In genomic region chr12:116319851-116320621, GRCh38 we compare ENCODE assay signal across 8 cellular contexts. TPM values are rescaled to one million over a fixed set of nuclear protein-coding genes. Genes with fewer than 3 reads are reported as not detected.
DNase-seq lines count a peak whose midpoint lies in the region; ATAC-seq, FAIRE-seq and TF ChIP-seq lines count a peak whose summit lies in the region.

No MANE protein-coding gene starts in this region.

- H3K4me1 Mint-ChIP-seq in activated T-helper 2 cell treated with anti-CD3 and anti-CD28 coated beads, Interferon-gamma antibody, Interleukin-2, Interleukin-4, amounts not matched to agents 10 μg/mL and 5 μg/mL and 100 μg/mL, durations not matched to agents 14 hours and 24 hours and 36 hours (ENCODE audit: low read depth), result peaks cover 46% of the 10 kb centered on the region

- no peaks in the 10 kb centered on the region for H4K20me1 ChIP-seq in HepG2 (ENCODE audit: insufficient read depth, low read length)

- H3K27me3 Mint-ChIP-seq in activated T-helper 2 cell treated with anti-CD3 and anti-CD28 coated beads, Interferon-gamma antibody, Interleukin-2, Interleukin-4, amounts not matched to agents 10 μg/mL and 5 μg/mL and 100 μg/mL, durations not matched to agents 14 hours and 24 hours and 36 hours (ENCODE audit: low read depth), result peaks cover 1% of the 10 kb centered on the region

- H3K27ac ChIP-seq in liver (ENCODE audit: low read depth in 1 of 2, low read length in 2 of 2) (peak overlapping the region; percentile 1 to 72), HepG2 (ENCODE audit: extremely low read length, insufficient read depth, low read length) (no peak overlapping the region), right atrium auricular region (peak overlapping the region; percentile 72 to 79)

- intact Hi-C loops in HepG2 (cut with micrococcal nuclease; ENCODE audit: unreplicated experiment), result no loop called here
- intact Hi-C loops in activated T-helper 2 cell treated with anti-CD3 and anti-CD28 coated beads, Interferon-gamma antibody, Interleukin-2, Interleukin-4, amounts not matched to agents 10 μg/mL and 5 μg/mL and 100 μg/mL, durations not matched to agents 14 hours and 24 hours and 36 hours (cut with micrococcal nuclease), result loop anchor here (5.0 kb wide), 1 partner anchor 37 kb away; no protein-coding TSS in a partner anchor

- peak overlapping the region; percentile 37 for H3K4me3 Mint-ChIP-seq in activated T-helper 2 cell treated with anti-CD3 and anti-CD28 coated beads, Interferon-gamma antibody, Interleukin-2, Interleukin-4, amounts not matched to agents 10 μg/mL and 5 μg/mL and 100 μg/mL, durations not matched to agents 14 hours and 24 hours and 36 hours (ENCODE audit: low read depth)

- H3K4me1 ChIP-seq in liver (ENCODE audit: control insufficient read depth in 4 of 4, insufficient read depth in 4 of 4, low read length in 3 of 4) (peaks cover 0 to 3% (median 0%) of the 10 kb centered on the region in 4 donors), HepG2 (ENCODE audit: insufficient read depth, low read length) (0 out of 2 replicates have a peak, but pooled peaks cover 5% of the 10 kb centered on the region), right atrium auricular region (peaks cover 0 to 32% of the 10 kb centered on the region in 2 donors)

- TF ChIP-seq RAD21 in liver (IDR thresholded peaks at IDR 0.05) (peak in 1 of 2 donors; percentile 12), HepG2 (CRISPR knock-in tag; IDR thresholded peaks at IDR 0.05) (no peak)

- TF ChIP-seq POLR2A in HepG2 (IDR thresholded peaks at IDR 0.05; ENCODE audit: insufficient read depth in 1 of 2, low read depth in 2 of 2, low read length in 2 of 2), result no peak

- in situ Hi-C loops in HepG2 (cut with HindIII; ENCODE audit: extremely low pct_ligation_motif_present, low pct_unique_long_range_greater_than_20kb), result no loop called here

- H3K4me2 ChIP-seq in HepG2 (ENCODE audit: low read depth, low read length), result no peak overlapping the region

- no peak for FAIRE-seq in HepG2 (lab: Jason Lieb, UNC)

- no peak overlapping the region for H3K9ac ChIP-seq in liver (ENCODE audit: low read depth in 1 of 2, low read length in 2 of 2)
- H3K9ac ChIP-seq in HepG2 (ENCODE audit: insufficient read depth, low read depth, low read length), result no peak overlapping the region

- TF ChIP-seq EP300 in HepG2 (IDR thresholded peaks at IDR 0.05; ENCODE audit: low read depth in 2 of 2, low read length in 2 of 2) (no peak), HepG2 (CRISPR knock-in tag; IDR thresholded peaks at IDR 0.05; ENCODE audit: borderline replicate concordance) (no peak)

- H3K36me3 Mint-ChIP-seq in activated T-helper 2 cell treated with anti-CD3 and anti-CD28 coated beads, Interferon-gamma antibody, Interleukin-2, Interleukin-4, amounts not matched to agents 10 μg/mL and 5 μg/mL and 100 μg/mL, durations not matched to agents 14 hours and 24 hours and 36 hours (ENCODE audit: low read depth), result no peaks in the 10 kb centered on the region

- H3K27me3 ChIP-seq in liver (ENCODE audit: control insufficient read depth in 4 of 4, insufficient read depth in 4 of 4, low read length in 3 of 4), result no peaks in the 10 kb centered on the region
- no peaks in the 10 kb centered on the region; a peak in 1 of 5 replicates for H3K27me3 ChIP-seq in HepG2 (ENCODE audit: control insufficient read depth in 1 of 2, insufficient read depth in 2 of 2, low read length in 2 of 2)
- no peaks in the 10 kb centered on the region for H3K27me3 ChIP-seq in right atrium auricular region

- H3K27ac Mint-ChIP-seq in activated T-helper 2 cell treated with anti-CD3 and anti-CD28 coated beads, Interferon-gamma antibody, Interleukin-2, Interleukin-4, amounts not matched to agents 10 μg/mL and 5 μg/mL and 100 μg/mL, durations not matched to agents 14 hours and 24 hours and 36 hours, result peak overlapping the region; percentile 84

- no peaks in the 10 kb centered on the region for H3K9me3 ChIP-seq in liver (ENCODE audit: control insufficient read depth in 4 of 4, low read length in 3 of 4)
- no peaks in the 10 kb centered on the region for H3K9me3 ChIP-seq in HepG2 (ENCODE audit: low read length)
- no peaks in the 10 kb centered on the region for H3K9me3 ChIP-seq in right atrium auricular region

- CTCF ChIA-PET in HepG2 (lab: Yijun Ruan, JAX; ENCODE audit: low intra/inter-chr PET ratio, low total read pairs), result no interaction called here

- 65% methylated on average over 16 of the region's 16 CpGs for WGBS in liver
- WGBS in HepG2 (ENCODE audit: low lambda C conversion rate), result 46% methylated on average over 16 of the region's 16 CpGs

- H3K36me3 ChIP-seq in liver (ENCODE audit: control insufficient read depth in 4 of 4, insufficient read depth in 3 of 4, low read depth in 1 of 4, low read length in 3 of 4), result no peaks in the 10 kb centered on the region
- no peaks in the 10 kb centered on the region for H3K36me3 ChIP-seq in HepG2 (replicated peaks in 1 of 2; ENCODE audit: control insufficient read depth in 1 of 2, insufficient read depth in 2 of 2, low read length in 2 of 2)
- H3K36me3 ChIP-seq in right atrium auricular region, result no peaks in the 10 kb centered on the region

- ATAC-seq in HepG2, result no peak

- H3K4me3 ChIP-seq in liver (ENCODE audit: low read depth in 1 of 3, low read length in 3 of 3) (no peak overlapping the region), HepG2 (replicated peaks in 1 of 3; ENCODE audit: insufficient read depth in 1 of 3, low read depth in 2 of 3, low read length in 3 of 3) (no peak overlapping the region), right atrium auricular region (peak overlapping the region in 1 of 2 donors; percentile 0)

- POLR2A ChIA-PET in HepG2 (lab: Yijun Ruan, JAX), result no interaction called here

- TF ChIP-seq CTCF in liver (IDR thresholded peaks at IDR 0.05; ENCODE audit: low read depth, low read length, missing input control), result no peak
- no peak for TF ChIP-seq CTCF in HepG2 (CRISPR knock-in tag; IDR thresholded peaks at IDR 0.05)
- no peak for TF ChIP-seq CTCF in right atrium auricular region (IDR thresholded peaks at IDR 0.05)

- H3K9me3 Mint-ChIP-seq in activated T-helper 2 cell treated with anti-CD3 and anti-CD28 coated beads, Interferon-gamma antibody, Interleukin-2, Interleukin-4, amounts not matched to agents 10 μg/mL and 5 μg/mL and 100 μg/mL, durations not matched to agents 14 hours and 24 hours and 36 hours, result no peaks in the 10 kb centered on the region

- no TSS peak for BruUV-seq in HepG2 (replicated peaks; lab: Mats Ljungman, UMichigan)

- no peak for DNase-seq in HepG2 (ENCODE audit: low spot score)
- DNase-seq in activated T-helper 2 cell treated with anti-CD3 and anti-CD28 coated beads, Interferon-gamma antibody, Interleukin-2, Interleukin-4, amounts not matched to agents 10 μg/mL and 5 μg/mL and 100 μg/mL, durations not matched to agents 14 hours and 24 hours and 36 hours (ENCODE audit: low spot score), result peak; percentile 13
- DNase-seq in right atrium auricular region (ENCODE audit: low spot score), result peak; percentile 81
- DNase-seq in stimulated activated CD8-positive, alpha-beta memory T cell treated with anti-CD3 and anti-CD28 coated beads, Interleukin-15, amount 100 ng/mL, for 48 hours (ENCODE audit: low read depth in 2 of 2), result peak; percentile 19 to 32
- no peak for DNase-seq in NCI-H345 treated with DMSO at 0.1 percent for 48 hours (lab: John Stamatoyannopoulos, UW; ENCODE audit: unreplicated experiment)
- DNase-seq in NCI-H748 treated with DMSO at 0.1 percent for 48 hours (lab: John Stamatoyannopoulos, UW), result no peak
- no peak for DNase-seq in NCI-H1436 treated with DMSO at 0.1 percent for 48 hours (lab: John Stamatoyannopoulos, UW)

- H2AFZ ChIP-seq in HepG2 (ENCODE audit: low read length), result no peak overlapping the region

- H3K79me2 ChIP-seq in HepG2 (ENCODE audit: insufficient read depth, low read length), result no peaks in the 10 kb centered on the region

TF ChIP-seq in liver, 16 proteins besides CTCF, POLR2A, EP300 and RAD21 (continues in another document):
- no peak for TF ChIP-seq RXRA (IDR thresholded peaks at IDR 0.05)

TF ChIP-seq in HepG2, 621 proteins besides CTCF, POLR2A, EP300 and RAD21 (continues in another document):
- no peak for TF ChIP-seq ZNF331 (CRISPR knock-in tag; IDR thresholded peaks at IDR 0.05)

RNA-seq across cellular contexts. Expression of gene MED13L, which starts 42.5 kb away (rescaled TPM):
- 10 to 100 TPM; 62.2 to 94.0 TPM for total RNA-seq in liver
- 10 to 100 TPM in 1 of 2 donors, 1 to 10 TPM in 1; 7.9 to 13.3 TPM for polyA plus RNA-seq in liver
- total RNA-seq in HepG2 (2016; rRNA removed; fragmentation: Illumina TruSeq; extraction: Trizol), result 32.9 and 38.9 TPM in 2 replicates
- 82.6 and 84.3 TPM in 2 replicates for total RNA-seq in HepG2 (2016; cell fraction: cytosol; rRNA removed; fragmentation: Illumina TruSeq; extraction: Trizol; ENCODE audit: low read depth)
- 30.1 and 34.1 TPM in 2 replicates for total RNA-seq in HepG2 (2016; cell fraction: insoluble cytoplasmic fraction; rRNA removed; fragmentation: Illumina TruSeq; extraction: Trizol)
- total RNA-seq in HepG2 (2016; cell fraction: membrane; rRNA removed; fragmentation: Illumina TruSeq; extraction: Trizol), result 30.2 and 31.1 TPM in 2 replicates
- total RNA-seq in HepG2 (2016; cell fraction: nucleus; rRNA removed; fragmentation: Illumina TruSeq; extraction: Trizol), result 77.6 and 90.7 TPM in 2 replicates
- polyA plus RNA-seq in HepG2 (2011; rRNA removed), result 20.5 and 24.8 TPM in 2 replicates
- polyA plus RNA-seq in HepG2 (2011; cell fraction: cytosol; rRNA removed), result 13.8 and 15.7 TPM in 2 replicates
- 28.2 and 34.1 TPM in 2 replicates for polyA plus RNA-seq in HepG2 (2011; cell fraction: nucleus; rRNA removed)
- 19.0 and 20.9 TPM in 2 replicates for polyA plus RNA-seq in HepG2 (2012)
- polyA plus RNA-seq in HepG2 (2016; cell fraction: cytosol; fragmentation: Illumina TruSeq; extraction: Trizol; ENCODE audit: low read depth), result 0.53 and 0.93 TPM in 2 replicates
- 18.1 and 20.3 TPM in 2 replicates for polyA plus RNA-seq in HepG2 (2016; cell fraction: insoluble cytoplasmic fraction; fragmentation: Illumina TruSeq; extraction: Trizol; ENCODE audit: low read depth)
- polyA plus RNA-seq in HepG2 (2016; cell fraction: membrane; fragmentation: Illumina TruSeq; extraction: Trizol; ENCODE audit: low read depth), result 2.4 and 2.8 TPM in 2 replicates
- polyA plus RNA-seq in HepG2 (2016; cell fraction: nucleus; fragmentation: Illumina TruSeq; extraction: Trizol; ENCODE audit: insufficient read depth, low read depth), result 34.1 and 35.3 TPM in 2 replicates
- 56.3 and 75.4 TPM in 2 replicates for polyA minus RNA-seq in HepG2 (2011; rRNA and poly(A)+ RNA removed; ENCODE audit: low replicate concordance)
- polyA minus RNA-seq in HepG2 (2011; cell fraction: cytosol; rRNA and poly(A)+ RNA removed), result 28.0 and 36.0 TPM in 2 replicates
- 207 and 236 TPM in 2 replicates for polyA minus RNA-seq in HepG2 (2011; cell fraction: nucleus; rRNA and poly(A)+ RNA removed)
- total RNA-seq in activated T-helper 2 cell treated with anti-CD3 and anti-CD28 coated beads, Interferon-gamma antibody, Interleukin-2, Interleukin-4, amounts not matched to agents 10 μg/mL and 5 μg/mL and 100 μg/mL, durations not matched to agents 14 hours and 24 hours and 36 hours, result 49.0 and 52.5 TPM in 2 replicates
- total RNA-seq in right atrium auricular region, result 10 to 100 TPM; 55.0 to 64.1 TPM

Comparison
In these comparisons a context has a peak if more than half of its experiments do, and no peak if none do; other contexts are left out.
1. DNase-seq: peak in activated T-helper 2 cell treated with anti-CD3 and anti-CD28 coated beads, Interferon-gamma antibody, Interleukin-2, Interleukin-4, amounts not matched to agents 10 μg/mL and 5 μg/mL and 100 μg/mL, durations not matched to agents 14 hours and 24 hours and 36 hours (single experiment), right atrium auricular region (single experiment) and stimulated activated CD8-positive, alpha-beta memory T cell treated with anti-CD3 and anti-CD28 coated beads, Interleukin-15, amount 100 ng/mL, for 48 hours (2 of 2); none in HepG2 (single experiment), NCI-H345 treated with DMSO at 0.1 percent for 48 hours (single experiment), NCI-H748 treated with DMSO at 0.1 percent for 48 hours (single experiment) and NCI-H1436 treated with DMSO at 0.1 percent for 48 hours (single experiment).